In the genomic region with DNA sequence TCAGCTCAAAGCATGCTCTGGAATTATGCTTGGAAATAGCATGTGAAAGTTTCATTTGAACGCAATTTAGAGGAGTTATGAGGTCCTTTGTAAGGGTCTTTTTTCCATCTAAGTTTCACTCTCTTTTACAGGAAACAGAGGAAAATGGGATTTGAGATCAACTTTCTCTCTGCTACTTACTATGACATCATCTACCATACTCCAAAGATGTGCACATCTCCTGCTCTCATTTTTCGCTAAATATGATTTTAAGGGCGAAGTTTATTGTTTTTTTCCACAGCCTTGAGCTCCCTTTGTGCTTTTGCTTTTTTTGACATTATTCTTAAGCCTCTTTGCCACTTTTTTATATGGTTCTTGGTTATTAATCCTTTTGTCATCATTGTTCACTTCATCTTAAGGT, we compare ENCODE assay signal across 13 cellular contexts.
A peak's percentile ranks its signal among the peaks of the same experiment; 100 is the strongest.
DNase-seq lines count a peak whose midpoint lies in the region; ATAC-seq, FAIRE-seq and TF ChIP-seq lines count a peak whose summit lies in the region.
"Had no signal": no experiment of that assay in that cellular context is flagged by ENCODE, and none has a peak within 500 bp of the region (broad histone marks: within the 10 kb centered on the region; RNA-seq: fewer than 3 reads in every experiment).

No MANE protein-coding gene starts in this region.

- no peaks in the 10 kb centered on the region for H3K79me1 ChIP-seq in neuronal stem cell (ENCODE audit: low read depth, low read length)

- H2AK5ac ChIP-seq in neuronal stem cell (ENCODE audit: low read depth, low read length): no peak overlapping the region

- FAIRE-seq in HepG2 (lab: Jason Lieb, UNC): no peak
- no peak for FAIRE-seq in K562 (lab: Jason Lieb, UNC)
- FAIRE-seq in GM12892 (lab: Jason Lieb, UNC): no peak
- FAIRE-seq: GM18507 had no signal

- no peak overlapping the region for H3K23ac ChIP-seq in neuronal stem cell (ENCODE audit: low read depth, low read length, poor library complexity)

- no peak for TF ChIP-seq EP300 in HepG2 (IDR thresholded peaks at IDR 0.05; ENCODE audit: low read depth in 2 of 2, low read length in 2 of 2)
- TF ChIP-seq EP300 in HepG2 (CRISPR knock-in tag; IDR thresholded peaks at IDR 0.05; ENCODE audit: borderline replicate concordance): no peak
- no peak for TF ChIP-seq EP300 in K562 (IDR thresholded peaks at IDR 0.05; ENCODE audit: low read length)

- no peaks in the 10 kb centered on the region for H3K36me3 ChIP-seq in HepG2 (replicated peaks in 1 of 2; ENCODE audit: control insufficient read depth in 1 of 2, insufficient read depth in 2 of 2, low read length in 2 of 2)
- no peaks in the 10 kb centered on the region for H3K36me3 ChIP-seq in right lobe of liver
- no peaks in the 10 kb centered on the region for H3K36me3 ChIP-seq in K562 (ENCODE audit: control insufficient read depth, insufficient read depth, low read length)
- no peaks in the 10 kb centered on the region for H3K36me3 ChIP-seq in neuronal stem cell (replicated peaks in 1 of 2; ENCODE audit: control insufficient read depth in 2 of 2, insufficient read depth in 2 of 2, low read length in 2 of 2)
- H3K36me3 ChIP-seq: BLaER1 treated with 17β-estradiol and CSF1 and Interleukin-3, amounts not matched to agents 10 nM and 100 nM had no signal

- H3K9ac ChIP-seq in HepG2 (ENCODE audit: insufficient read depth, low read depth, low read length) (no peak overlapping the region), K562 (ENCODE audit: insufficient read depth in 1 of 2, low read depth in 2 of 2, low read length in 2 of 2) (no peak overlapping the region), neuronal stem cell (ENCODE audit: low read depth, low read length, poor library complexity) (no peak overlapping the region)
- H3K9ac ChIP-seq: BLaER1 treated with 17β-estradiol and CSF1 and Interleukin-3, amounts not matched to agents 10 nM and 100 nM; KMS-11 had no signal

- TF ChIP-seq RAD21 in HepG2 (CRISPR knock-in tag; IDR thresholded peaks at IDR 0.05) (no peak), K562 (CRISPR knock-in tag; conservative IDR thresholded peaks at IDR 0.05 in 1 of 2, IDR thresholded peaks at IDR 0.05 in 1 of 2) (no peak)

- H4K91ac ChIP-seq in neuronal stem cell (ENCODE audit: low read depth, low read length, poor library complexity): no peak overlapping the region

- no peak overlapping the region for H2BK120ac ChIP-seq in neuronal stem cell (ENCODE audit: low read depth, low read length)

- POLR2A ChIA-PET in HepG2 (lab: Yijun Ruan, JAX): no interaction called here
- POLR2A ChIA-PET in K562 (lab: Yijun Ruan, JAX): no interaction called here

- H3K27me3 ChIP-seq in HepG2 (ENCODE audit: control insufficient read depth in 1 of 2, insufficient read depth in 2 of 2, low read length in 2 of 2) (no peaks in the 10 kb centered on the region), right lobe of liver (no peaks in the 10 kb centered on the region), K562 (ENCODE audit: control insufficient read depth in 2 of 2, insufficient read depth in 2 of 2, low read length in 2 of 2) (no peaks in the 10 kb centered on the region), neuronal stem cell (ENCODE audit: control insufficient read depth in 3 of 3, insufficient read depth in 3 of 3, low read depth in 1 of 3, low read length in 3 of 3) (no peaks in the 10 kb centered on the region)
- H3K27me3 ChIP-seq: BLaER1 treated with 17β-estradiol and CSF1 and Interleukin-3, amounts not matched to agents 10 nM and 100 nM had no signal

- H2AFZ ChIP-seq in HepG2 (ENCODE audit: low read length) (no peak overlapping the region), K562 (ENCODE audit: low read depth, low read length) (no peak overlapping the region), neuronal stem cell (ENCODE audit: low read length) (peak overlapping the region; percentile 43)

- H3K18ac ChIP-seq in neuronal stem cell (ENCODE audit: low read length): no peak overlapping the region

- H3K4me2 ChIP-seq in HepG2 (ENCODE audit: low read depth, low read length) (no peak overlapping the region), K562 (ENCODE audit: insufficient read depth, low read length) (no peak overlapping the region), neuronal stem cell (ENCODE audit: insufficient read depth, low read length, poor library complexity, severe bottlenecking) (no peak overlapping the region)
- H3K4me2 ChIP-seq: BLaER1 treated with 17β-estradiol and CSF1 and Interleukin-3, amounts not matched to agents 10 nM and 100 nM; KMS-11 had no signal

- H3K4ac ChIP-seq in neuronal stem cell (ENCODE audit: low read length): no peak overlapping the region

- H3K79me2 ChIP-seq in HepG2 (ENCODE audit: insufficient read depth, low read length) (no peaks in the 10 kb centered on the region), K562 (ENCODE audit: control insufficient read depth, insufficient read depth, low read length) (no peaks in the 10 kb centered on the region)

- TF ChIP-seq POLR2A in HepG2 (IDR thresholded peaks at IDR 0.05; ENCODE audit: insufficient read depth in 1 of 2, low read depth in 2 of 2, low read length in 2 of 2): no peak
- no peak for TF ChIP-seq POLR2A in right lobe of liver (IDR thresholded peaks at IDR 0.05)
- no peak for TF ChIP-seq POLR2A in K562 (conservative IDR thresholded peaks at IDR 0.05)
- no peak for TF ChIP-seq POLR2A in GM12892 (IDR thresholded peaks at IDR 0.05; ENCODE audit: low read depth, low read length)

- no peak overlapping the region for H2BK15ac ChIP-seq in neuronal stem cell (ENCODE audit: low read length)

- ATAC-seq in HepG2 (no peak), right lobe of liver (no peak), K562 (no peak)

- H4K8ac ChIP-seq in neuronal stem cell (ENCODE audit: low read depth, low read length): no peak overlapping the region

- intact Hi-C loops in HepG2 (cut with micrococcal nuclease; ENCODE audit: unreplicated experiment) (no loop called here), right lobe of liver (cut with DNase I) (no loop called here), K562 (cut with micrococcal nuclease) (no loop called here)

- H3K9me3 ChIP-seq in HepG2 (ENCODE audit: low read length): no peaks in the 10 kb centered on the region
- H3K9me3 ChIP-seq in right lobe of liver: no peaks in the 10 kb centered on the region
- no peaks in the 10 kb centered on the region for H3K9me3 ChIP-seq in K562 (replicated peaks; ENCODE audit: control insufficient read depth, insufficient read depth, low read depth, low read length)
- no peaks in the 10 kb centered on the region for H3K9me3 ChIP-seq in neuronal stem cell (replicated peaks in 1 of 2; ENCODE audit: control insufficient read depth in 2 of 2, insufficient read depth in 1 of 2, low read depth in 1 of 2, low read length in 2 of 2)

- H4K20me1 ChIP-seq in HepG2 (ENCODE audit: insufficient read depth, low read length) (no peaks in the 10 kb centered on the region), K562 (replicated peaks; ENCODE audit: control insufficient read depth, insufficient read depth, low read length) (no peaks in the 10 kb centered on the region)
- H4K20me1 ChIP-seq: BLaER1 treated with 17β-estradiol and CSF1 and Interleukin-3, amounts not matched to agents 10 nM and 100 nM had no signal

- no peak overlapping the region for H2BK12ac ChIP-seq in neuronal stem cell (ENCODE audit: low read length)

- H3K4me3 ChIP-seq in HepG2 (replicated peaks in 1 of 3; ENCODE audit: insufficient read depth in 1 of 3, low read depth in 2 of 3, low read length in 3 of 3): no peak overlapping the region
- no peak overlapping the region for H3K4me3 ChIP-seq in right lobe of liver
- no peak overlapping the region for H3K4me3 ChIP-seq in K562
- no peak overlapping the region for H3K4me3 ChIP-seq in neuronal stem cell (ENCODE audit: low read length in 2 of 2)
- H3K4me3 ChIP-seq: BLaER1 treated with 17β-estradiol and CSF1 and Interleukin-3, amounts not matched to agents 10 nM and 100 nM had no signal

- BruUV-seq in HepG2 (replicated peaks; lab: Mats Ljungman, UMichigan) (no TSS peak), K562 (replicated peaks; lab: Mats Ljungman, UMichigan) (no TSS peak)

- in situ Hi-C loops in HepG2 (cut with HindIII; ENCODE audit: extremely low pct_ligation_motif_present, low pct_unique_long_range_greater_than_20kb) (no loop called here), K562 (cut with MboI) (no loop called here)

- 2% methylated on average over 3 of the region's 3 CpGs for WGBS in HepG2 (ENCODE audit: low lambda C conversion rate)
- WGBS in right lobe of liver (ENCODE audit: insufficient coverage, low coverage, low lambda C conversion rate, missing lambda C conversion rate): 36% methylated on average over 3 of the region's 3 CpGs
- 0% methylated on average over 3 of the region's 3 CpGs for WGBS in K562 (ENCODE audit: insufficient coverage, low coverage, missing lambda C conversion rate)
- WGBS in neuronal stem cell (ENCODE audit: extremely low coverage in 2 of 2, insufficient read length in 2 of 2, insufficient replicate concordance in 1 of 2), 2 donors: no CpG with 5 or more reads among the region's 3 CpGs

- CTCF ChIA-PET in HepG2 (lab: Yijun Ruan, JAX; ENCODE audit: low intra/inter-chr PET ratio, low total read pairs) (interaction anchor here (3.7 kb wide), 1 partner anchor 604 kb away, joined by 38 read pairs; no protein-coding TSS in a partner anchor), K562 (lab: Yijun Ruan, JAX; ENCODE audit: low intra/inter-chr PET ratio) (no interaction called here)

- H3K4me1 ChIP-seq in HepG2 (ENCODE audit: insufficient read depth, low read length): no peaks in the 10 kb centered on the region
- H3K4me1 ChIP-seq in right lobe of liver: no peaks in the 10 kb centered on the region
- no peaks in the 10 kb centered on the region for H3K4me1 ChIP-seq in K562 (replicated peaks in 1 of 2; ENCODE audit: control insufficient read depth in 2 of 2, insufficient read depth in 2 of 2, low read length in 2 of 2)
- no peaks in the 10 kb centered on the region for H3K4me1 ChIP-seq in neuronal stem cell (ENCODE audit: control insufficient read depth in 2 of 2, insufficient read depth in 1 of 2, low read depth in 1 of 2, low read length in 2 of 2)

- TF ChIP-seq CTCF in HepG2 (CRISPR knock-in tag; IDR thresholded peaks at IDR 0.05): no peak
- TF ChIP-seq CTCF in right lobe of liver (IDR thresholded peaks at IDR 0.05): no peak
- no peak for TF ChIP-seq CTCF in K562 (IDR thresholded peaks at IDR 0.05 in 2 of 3, conservative IDR thresholded peaks at IDR 0.05 in 1 of 3; ENCODE audit: insufficient read depth in 2 of 3, low read depth in 1 of 3, low read length in 3 of 3)

- no peak overlapping the region for H3K14ac ChIP-seq in neuronal stem cell (ENCODE audit: low read length)

- DNase-seq in HepG2 (ENCODE audit: low spot score) (no peak), right lobe of liver (no peak), K562 (ENCODE audit: extremely low read depth in 1 of 4, low spot score in 3 of 4) (no peak), neuronal stem cell (ENCODE audit: low spot score) (no peak), MV-4-11 (lab: John Stamatoyannopoulos, UW) (no peak), NCI-H187 (lab: John Stamatoyannopoulos, UW) (no peak), GM12892 (ENCODE audit: insufficient read length) (no peak)
- DNase-seq: 8988T; CD4-positive, CD25-positive, alpha-beta regulatory T cell; HCEC 1CT had no signal

- H3K9me1 ChIP-seq in K562 (ENCODE audit: control insufficient read depth, insufficient read depth, low read length): no peaks in the 10 kb centered on the region

- no peak overlapping the region for H3K27ac ChIP-seq in HepG2 (ENCODE audit: extremely low read length, insufficient read depth, low read length)
- no peak overlapping the region for H3K27ac ChIP-seq in right lobe of liver
- no peak overlapping the region for H3K27ac ChIP-seq in K562 (ENCODE audit: extremely low read depth, low read depth, low read length)
- H3K27ac ChIP-seq in neuronal stem cell (replicated peaks; ENCODE audit: low read length): no peak overlapping the region
- H3K27ac ChIP-seq: BLaER1 treated with 17β-estradiol and CSF1 and Interleukin-3, amounts not matched to agents 10 nM and 100 nM; KMS-11 had no signal

- no peak overlapping the region for H2BK5ac ChIP-seq in neuronal stem cell (ENCODE audit: low read length)
